ENCODE assay signal across 9 cellular contexts in genomic region chr9:132673355-132673754, GRCh38. TPM values are rescaled to one million over a fixed set of nuclear protein-coding genes. Genes with fewer than 3 reads are reported as not detected.
DNase-seq lines count a peak whose midpoint lies in the region; ATAC-seq and TF ChIP-seq lines count a peak whose summit lies in the region.
"Had no signal": no experiment of that assay in that cellular context is flagged by ENCODE, and none has a peak within 500 bp of the region (broad histone marks: within the 10 kb centered on the region; RNA-seq: fewer than 3 reads in every experiment).

No MANE protein-coding gene starts in this region.

- peaks cover 0 to 25% of the 10 kb centered on the region in 2 donors for H3K4me1 ChIP-seq in ascending aorta

- intact Hi-C loops in cardiac septum (cut with DNase I) = loop anchor here (5.0 to 10.0 kb wide), 2 partner anchors 204 to 269 kb away; partner anchors contain the start of genes AK8, SPACA9 and TTF1
- intact Hi-C loops in ascending aorta (cut with DNase I) = loop anchor here (10.0 kb wide), 1 partner anchor 599 kb away; the partner anchor contains the start of gene MED27

- no peak overlapping the region for H3K27ac ChIP-seq in ascending aorta

- H3K9me3 ChIP-seq in ascending aorta = no peaks in the 10 kb centered on the region

- peak overlapping the region; percentile 40 to 56 for H3K4me3 Mint-ChIP-seq in activated T-cell treated with anti-CD3 and anti-CD28 coated beads, Interleukin-2, amount 50 U/mL, for 72 hours

- H3K27me3 ChIP-seq in ascending aorta = no peaks in the 10 kb centered on the region

- peaks cover 42% of the 10 kb centered on the region for H3K4me1 Mint-ChIP-seq in activated T-cell treated with anti-CD3 and anti-CD28 coated beads, Interleukin-2, amount 50 U/mL, for 72 hours (ENCODE audit: low read depth)

- no peak overlapping the region for H3K4me3 ChIP-seq in ascending aorta

- H3K36me3 Mint-ChIP-seq in activated T-cell treated with anti-CD3 and anti-CD28 coated beads, Interleukin-2, amount 50 U/mL, for 72 hours (ENCODE audit: insufficient read depth in 2 of 2) = peaks cover 9 to 14% of the 10 kb centered on the region in 2 donors

- H3K27ac Mint-ChIP-seq in activated T-cell treated with anti-CD3 and anti-CD28 coated beads, Interleukin-2, amount 50 U/mL, for 72 hours = peak overlapping the region; percentile 70

- no peak for TF ChIP-seq CTCF in ascending aorta (IDR thresholded peaks at IDR 0.05)

- no peaks in the 10 kb centered on the region for H3K27me3 Mint-ChIP-seq in activated T-cell treated with anti-CD3 and anti-CD28 coated beads, Interleukin-2, amount 50 U/mL, for 72 hours (ENCODE audit: low read depth)

- H3K9me3 Mint-ChIP-seq in activated T-cell treated with anti-CD3 and anti-CD28 coated beads, Interleukin-2, amount 50 U/mL, for 72 hours = no peaks in the 10 kb centered on the region

- ATAC-seq in activated T-cell treated with anti-CD3 and anti-CD28 coated beads, Interleukin-2, amount 50 U/mL, for 72 hours (replicated peaks in 1 of 2) = no peak
- no peak for ATAC-seq in HG02884 (IDR thresholded peaks at IDR 0.05; ENCODE audit: unreplicated experiment)

- DNase-seq in activated T-cell treated with anti-CD3 and anti-CD28 coated beads, Interleukin-2, amount 50 U/mL, for 72 hours = no peak
- no peak for DNase-seq in activated T-cell treated with anti-CD3 and anti-CD28 coated beads, Interleukin-2, amount 50 U/mL, for 48 hours
- DNase-seq in NCI-H2227 (lab: John Stamatoyannopoulos, UW; ENCODE audit: unreplicated experiment) = peak; percentile 64
- peak; percentile 40 for DNase-seq in dermis blood vessel endothelial cell
- DNase-seq in renal cortical epithelial cell (ENCODE audit: low read depth) = peak; percentile 33
- DNase-seq in cardiac septum (ENCODE audit: low spot score) = no peak
- DNase-seq in ascending aorta (ENCODE audit: low spot score in 2 of 2) = no peak
- DNase-seq: MM.1S had no signal

- H3K36me3 ChIP-seq in ascending aorta = peaks cover 3 to 6% of the 10 kb centered on the region in 2 donors

RNA-seq across cellular contexts. Expression of gene GTF3C4, which starts 3.1 kb away (rescaled TPM):
- total RNA-seq in activated T-cell treated with anti-CD3 and anti-CD28 coated beads, Interleukin-2, amount 50 U/mL, for 72 hours = 10 to 100 TPM; 13.8 to 16.0 TPM
- 13.1 and 20.1 TPM in 2 replicates for total RNA-seq in dermis blood vessel endothelial cell
- 15.5 and 22.8 TPM in 2 replicates for total RNA-seq in renal cortical epithelial cell
- total RNA-seq in cardiac septum = 8.5 TPM
- 9.8 TPM for total RNA-seq in ascending aorta

RNA-seq across cellular contexts. Expression of gene DDX31, which starts 3.6 kb away (rescaled TPM):
- total RNA-seq in activated T-cell treated with anti-CD3 and anti-CD28 coated beads, Interleukin-2, amount 50 U/mL, for 72 hours = 10 to 100 TPM; 13.9 to 16.7 TPM
- total RNA-seq in dermis blood vessel endothelial cell = 13.1 and 15.0 TPM in 2 replicates
- total RNA-seq in renal cortical epithelial cell = 14.9 and 23.3 TPM in 2 replicates
- 5.7 TPM for total RNA-seq in cardiac septum
- 20.4 TPM for total RNA-seq in ascending aorta

Comparison
In these comparisons a context has a peak if more than half of its experiments do, and no peak if none do; other contexts are left out.
1. DNase-seq: peak in NCI-H2227 (single experiment), dermis blood vessel endothelial cell (single experiment) and renal cortical epithelial cell (single experiment); none in activated T-cell treated with anti-CD3 and anti-CD28 coated beads, Interleukin-2, amount 50 U/mL, for 72 hours (0 of 2), activated T-cell treated with anti-CD3 and anti-CD28 coated beads, Interleukin-2, amount 50 U/mL, for 48 hours (0 of 2), cardiac septum (single experiment) and ascending aorta (0 of 2).